13 cellular contexts compared by ENCODE assay signal in the genomic region with DNA sequence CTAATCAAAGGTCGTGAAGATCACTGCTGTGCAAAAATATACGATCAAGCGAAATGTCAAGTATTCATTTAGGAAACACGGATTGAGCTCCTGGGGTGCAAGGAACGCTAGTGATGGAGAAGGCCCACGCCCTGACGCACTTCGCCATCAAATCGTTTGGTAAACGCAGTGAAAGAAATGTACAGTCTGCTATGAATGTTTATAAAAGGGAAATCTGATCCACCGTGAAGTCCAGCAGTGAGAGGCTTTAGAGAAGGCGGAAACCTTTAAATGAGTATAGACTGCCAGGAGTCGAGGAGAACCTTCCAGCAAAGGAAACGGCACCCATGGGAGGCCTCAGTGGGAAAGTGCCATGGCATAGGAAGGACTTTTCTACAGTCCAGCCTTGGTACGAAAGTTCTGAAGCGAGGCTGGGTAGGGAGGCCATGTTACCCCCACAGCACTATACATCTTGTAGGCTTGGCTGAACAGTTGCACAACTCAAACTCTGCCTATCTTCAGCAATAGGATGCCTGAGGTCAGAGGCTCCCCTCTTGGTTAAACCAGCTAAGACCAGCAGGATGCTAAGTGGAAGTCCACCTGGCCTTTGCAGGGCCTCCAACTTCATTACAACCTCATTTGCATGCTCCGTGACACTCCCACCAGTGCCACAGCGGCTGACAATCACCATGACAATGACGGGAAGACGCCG. TPM values are rescaled to one million over a fixed set of nuclear protein-coding genes. Genes with fewer than 3 reads are reported as not detected.
A peak's percentile ranks its signal among the peaks of the same experiment; 100 is the strongest.
DNase-seq lines count a peak whose midpoint lies in the region; ATAC-seq, FAIRE-seq and TF ChIP-seq lines count a peak whose summit lies in the region.
"Had no signal": no experiment of that assay in that cellular context is flagged by ENCODE, and none has a peak within 500 bp of the region (broad histone marks: within the 10 kb centered on the region; RNA-seq: fewer than 3 reads in every experiment).

No MANE protein-coding gene starts in this region.

- TF ChIP-seq CTCF in GM23338 (conservative IDR thresholded peaks at IDR 0.05; ENCODE audit: low read depth in 2 of 2): no peak
- no peak for TF ChIP-seq CTCF in astrocyte (IDR thresholded peaks at IDR 0.05; ENCODE audit: insufficient read depth, low read depth, low read length)

- H4K20me1 ChIP-seq in GM23338 (replicated peaks; ENCODE audit: insufficient read depth) (peaks cover 5% of the 10 kb centered on the region), astrocyte (ENCODE audit: insufficient read depth, low read length) (peaks cover 3% of the 10 kb centered on the region)

- no peaks in the 10 kb centered on the region for H3K4me1 ChIP-seq in GM23338 (ENCODE audit: insufficient read depth)
- H3K4me1 ChIP-seq in astrocyte (ENCODE audit: insufficient read depth, low read length): peaks cover 39% of the 10 kb centered on the region
- H3K4me1 ChIP-seq in mesodermal cell (ENCODE audit: control insufficient read depth, insufficient read depth, low read length, poor library complexity, severe bottlenecking): peaks cover 32% of the 10 kb centered on the region

- no peak for ATAC-seq in GM23338

- 0 out of 2 replicates have a peak overlapping the region, but pooled peaks have one; percentile 19 for H3K27ac ChIP-seq in GM23338 (ENCODE audit: low read depth)
- H3K27ac ChIP-seq in astrocyte (ENCODE audit: low read depth, low read length): peak overlapping the region; percentile 97
- H3K27ac ChIP-seq in mesodermal cell (ENCODE audit: low read depth, low read length, severe bottlenecking): peak overlapping the region; percentile 85
- H3K27ac ChIP-seq: cardiac muscle cell had no signal

- no peak overlapping the region for H3K4me3 ChIP-seq in GM23338
- H3K4me3 ChIP-seq in astrocyte (ENCODE audit: insufficient read depth, low read depth, low read length): no peak overlapping the region
- H3K4me3 ChIP-seq in mesodermal cell (ENCODE audit: extremely low read depth, insufficient read depth, low read length, poor library complexity, severe bottlenecking): no peak overlapping the region
- H3K4me3 ChIP-seq: cardiac muscle cell had no signal

- H3K9ac ChIP-seq in astrocyte (ENCODE audit: low read length): peak overlapping the region; percentile 40

- H3K9me3 ChIP-seq in astrocyte (ENCODE audit: insufficient read depth, low read depth, low read length) (no peaks in the 10 kb centered on the region), mesodermal cell (ENCODE audit: control insufficient read depth, low read length) (peaks cover 6% of the 10 kb centered on the region)

- H3K27me3 ChIP-seq in GM23338 (ENCODE audit: insufficient read depth): no peaks in the 10 kb centered on the region
- no peaks in the 10 kb centered on the region for H3K27me3 ChIP-seq in astrocyte (ENCODE audit: insufficient read depth, low read length)
- H3K27me3 ChIP-seq: cardiac muscle cell had no signal

- WGBS in mesodermal cell (ENCODE audit: insufficient coverage in 2 of 2), 2 experiments: 94 to 96% methylated on average over 20 to 21 of the region's 21 CpGs

- peak; percentile 14 for DNase-seq in NCI-H748 (lab: John Stamatoyannopoulos, UW; ENCODE audit: unreplicated experiment)
- DNase-seq in NCI-H748 treated with DMSO at 0.1 percent for 48 hours (lab: John Stamatoyannopoulos, UW): no peak
- no peak for DNase-seq in GM23338 (ENCODE audit: low spot score)
- DNase-seq in astrocyte (ENCODE audit: low read depth): peak; percentile 30
- no peak for DNase-seq in GDM1 (lab: John Stamatoyannopoulos, UW)
- no peak for DNase-seq in mucosa of gallbladder (ENCODE audit: low spot score)
- DNase-seq in HK-2 (ENCODE audit: unreplicated experiment): no peak
- DNase-seq: DND-41, NCI-H2081 had no signal

- no peaks in the 10 kb centered on the region for H3K9me2 ChIP-seq in GM23338 (ENCODE audit: insufficient read depth)

- H3K27ac Mint-ChIP-seq in GM23338 (no peak overlapping the region), astrocyte (ENCODE audit: unreplicated experiment) (peak overlapping the region; percentile 93)
- H3K27ac Mint-ChIP-seq: nephron had no signal

- H3K79me2 ChIP-seq in GM23338 (replicated peaks; ENCODE audit: insufficient read depth) (peaks cover 9% of the 10 kb centered on the region; the same call in 1 of the 2 replicates), astrocyte (ENCODE audit: insufficient read depth, low read length) (peaks cover 25% of the 10 kb centered on the region)

- 0 out of 2 replicates have a peak, but pooled peaks cover 4% of the 10 kb centered on the region for H3F3A ChIP-seq in GM23338 (replicated peaks; ENCODE audit: low read depth)

- H3K36me3 ChIP-seq in GM23338 (ENCODE audit: insufficient read depth): peaks cover 54% of the 10 kb centered on the region
- peaks cover 21% of the 10 kb centered on the region for H3K36me3 ChIP-seq in astrocyte (ENCODE audit: insufficient read depth, low read length)
- H3K36me3 ChIP-seq in mesodermal cell (ENCODE audit: control insufficient read depth, insufficient read depth, low read length): peaks cover 79% of the 10 kb centered on the region

- H3K4me1 Mint-ChIP-seq in GM23338: peaks cover 2% of the 10 kb centered on the region; the same call in 1 of the 3 replicates
- H3K4me1 Mint-ChIP-seq in astrocyte (ENCODE audit: low read depth, unreplicated experiment): peaks cover 17% of the 10 kb centered on the region
- H3K4me1 Mint-ChIP-seq: nephron had no signal

- H3K36me3 Mint-ChIP-seq in GM23338 (ENCODE audit: low read depth): peaks cover 74% of the 10 kb centered on the region
- H3K36me3 Mint-ChIP-seq in astrocyte (ENCODE audit: low read depth, unreplicated experiment): peaks cover 25% of the 10 kb centered on the region

- H3K9me3 Mint-ChIP-seq in GM23338 (no peaks in the 10 kb centered on the region; the same call in 2 of the 3 replicates), astrocyte (ENCODE audit: unreplicated experiment) (no peaks in the 10 kb centered on the region)
- H3K9me3 Mint-ChIP-seq: nephron had no signal

- no peak overlapping the region for H3K4me2 ChIP-seq in GM23338
- peak overlapping the region; percentile 47 for H3K4me2 ChIP-seq in astrocyte (ENCODE audit: low read length)

- H3K27me3 Mint-ChIP-seq in GM23338 (ENCODE audit: insufficient read depth, low read depth, poor library complexity): peaks cover 2% of the 10 kb centered on the region
- no peaks in the 10 kb centered on the region for H3K27me3 Mint-ChIP-seq in astrocyte (ENCODE audit: low read depth, unreplicated experiment)

- no peak for FAIRE-seq in astrocyte (lab: Jason Lieb, UNC)

- H3K4me3 Mint-ChIP-seq in GM23338: no peak overlapping the region
- no peak overlapping the region for H3K4me3 Mint-ChIP-seq in astrocyte (ENCODE audit: unreplicated experiment)
- H3K4me3 Mint-ChIP-seq: nephron had no signal

- H2AFZ ChIP-seq in GM23338: no peak overlapping the region
- no peak overlapping the region for H2AFZ ChIP-seq in astrocyte (ENCODE audit: low read depth, low read length)

TF ChIP-seq in GM23338, 12 proteins besides CTCF, POLR2A, EP300 and RAD21:
- TF ChIP-seq, protein P1, sequence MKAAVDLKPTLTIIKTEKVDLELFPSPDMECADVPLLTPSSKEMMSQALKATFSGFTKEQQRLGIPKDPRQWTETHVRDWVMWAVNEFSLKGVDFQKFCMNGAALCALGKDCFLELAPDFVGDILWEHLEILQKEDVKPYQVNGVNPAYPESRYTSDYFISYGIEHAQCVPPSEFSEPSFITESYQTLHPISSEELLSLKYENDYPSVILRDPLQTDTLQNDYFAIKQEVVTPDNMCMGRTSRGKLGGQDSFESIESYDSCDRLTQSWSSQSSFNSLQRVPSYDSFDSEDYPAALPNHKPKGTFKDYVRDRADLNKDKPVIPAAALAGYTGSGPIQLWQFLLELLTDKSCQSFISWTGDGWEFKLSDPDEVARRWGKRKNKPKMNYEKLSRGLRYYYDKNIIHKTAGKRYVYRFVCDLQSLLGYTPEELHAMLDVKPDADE (IDR thresholded peaks at IDR 0.05): no peak
- TF ChIP-seq, protein P2, sequence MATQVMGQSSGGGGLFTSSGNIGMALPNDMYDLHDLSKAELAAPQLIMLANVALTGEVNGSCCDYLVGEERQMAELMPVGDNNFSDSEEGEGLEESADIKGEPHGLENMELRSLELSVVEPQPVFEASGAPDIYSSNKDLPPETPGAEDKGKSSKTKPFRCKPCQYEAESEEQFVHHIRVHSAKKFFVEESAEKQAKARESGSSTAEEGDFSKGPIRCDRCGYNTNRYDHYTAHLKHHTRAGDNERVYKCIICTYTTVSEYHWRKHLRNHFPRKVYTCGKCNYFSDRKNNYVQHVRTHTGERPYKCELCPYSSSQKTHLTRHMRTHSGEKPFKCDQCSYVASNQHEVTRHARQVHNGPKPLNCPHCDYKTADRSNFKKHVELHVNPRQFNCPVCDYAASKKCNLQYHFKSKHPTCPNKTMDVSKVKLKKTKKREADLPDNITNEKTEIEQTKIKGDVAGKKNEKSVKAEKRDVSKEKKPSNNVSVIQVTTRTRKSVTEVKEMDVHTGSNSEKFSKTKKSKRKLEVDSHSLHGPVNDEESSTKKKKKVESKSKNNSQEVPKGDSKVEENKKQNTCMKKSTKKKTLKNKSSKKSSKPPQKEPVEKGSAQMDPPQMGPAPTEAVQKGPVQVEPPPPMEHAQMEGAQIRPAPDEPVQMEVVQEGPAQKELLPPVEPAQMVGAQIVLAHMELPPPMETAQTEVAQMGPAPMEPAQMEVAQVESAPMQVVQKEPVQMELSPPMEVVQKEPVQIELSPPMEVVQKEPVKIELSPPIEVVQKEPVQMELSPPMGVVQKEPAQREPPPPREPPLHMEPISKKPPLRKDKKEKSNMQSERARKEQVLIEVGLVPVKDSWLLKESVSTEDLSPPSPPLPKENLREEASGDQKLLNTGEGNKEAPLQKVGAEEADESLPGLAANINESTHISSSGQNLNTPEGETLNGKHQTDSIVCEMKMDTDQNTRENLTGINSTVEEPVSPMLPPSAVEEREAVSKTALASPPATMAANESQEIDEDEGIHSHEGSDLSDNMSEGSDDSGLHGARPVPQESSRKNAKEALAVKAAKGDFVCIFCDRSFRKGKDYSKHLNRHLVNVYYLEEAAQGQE (IDR thresholded peaks at IDR 0.05; ENCODE audit: unreplicated experiment): no peak

RNA-seq across cellular contexts. Expression of a gene that starts 20.4 kb away (rescaled TPM):
- 107 and 110 TPM in 2 replicates for total RNA-seq in GM23338 (2014; rRNA removed; shearing (Covaris generic))
- 77.2 and 79.6 TPM in 2 replicates for polyA plus RNA-seq in GM23338 (2016; fragmentation: Nextera tagmentation; extraction: Ambion mirVana)
- total RNA-seq in astrocyte: 29.6 and 31.5 TPM in 2 replicates
- polyA plus RNA-seq in mesodermal cell (2013, experiment 1 of 2): 46.9 TPM
- polyA plus RNA-seq in mesodermal cell (2013, experiment 2 of 2): 47.9 TPM
- total RNA-seq in mucosa of gallbladder: 35.0 TPM

RNA-seq across cellular contexts. Expression of a gene that starts 21.4 kb away (rescaled TPM):
- total RNA-seq in GM23338 (2014; rRNA removed; shearing (Covaris generic)): 121 and 195 TPM in 2 replicates
- polyA plus RNA-seq in GM23338 (2016; fragmentation: Nextera tagmentation; extraction: Ambion mirVana): 64.2 and 67.5 TPM in 2 replicates
- 71.3 and 81.3 TPM in 2 replicates for total RNA-seq in astrocyte
- 63.4 TPM for polyA plus RNA-seq in mesodermal cell (2013, experiment 1 of 2)
- polyA plus RNA-seq in mesodermal cell (2013, experiment 2 of 2): 56.3 TPM
- 55.4 TPM for total RNA-seq in mucosa of gallbladder

RNA-seq across cellular contexts. Expression of a gene that starts 29.6 kb away (rescaled TPM):
- not detected in 2 replicates for total RNA-seq in GM23338 (2014; rRNA removed; shearing (Covaris generic))
- polyA plus RNA-seq in GM23338 (2016; fragmentation: Nextera tagmentation; extraction: Ambion mirVana): 0.21 and 0.53 TPM in 2 replicates
- total RNA-seq in astrocyte (not detected in 2 replicates), mucosa of gallbladder (not detected)
- polyA plus RNA-seq in mesodermal cell (2013, experiment 1 of 2): not detected
- polyA plus RNA-seq in mesodermal cell (2013, experiment 2 of 2): not detected
- total RNA-seq: cardiac muscle cell, urinary bladder had no signal
- polyA plus RNA-seq: urinary bladder had no signal

Comparison
In these comparisons a context has a peak if more than half of its experiments do, and no peak if none do; other contexts are left out.
1. DNase-seq: peak in NCI-H748 (single experiment) and astrocyte (single experiment); none in NCI-H748 treated with DMSO at 0.1 percent for 48 hours (single experiment), GM23338 (single experiment), GDM1 (single experiment), mucosa of gallbladder (single experiment) and HK-2 (single experiment).
2. H3K27ac ChIP-seq: peak in every context shown above with its lines; median percentile 97 in astrocyte; 85 in mesodermal cell; 19 in GM23338.